ENCODE assay signal across 9 cellular contexts in genomic region chr17:6444573-6445335, GRCh38. TPM values are rescaled to one million over a fixed set of nuclear protein-coding genes. Genes with fewer than 3 reads are reported as not detected.
DNase-seq lines count a peak whose midpoint lies in the region; ATAC-seq and TF ChIP-seq lines count a peak whose summit lies in the region.
"Had no signal": no experiment of that assay in that cellular context is flagged by ENCODE, and none has a peak within 500 bp of the region (broad histone marks: within the 10 kb centered on the region; RNA-seq: fewer than 3 reads in every experiment).

No MANE protein-coding gene starts in this region.

- no peak for TF ChIP-seq CTCF in WI38 (IDR thresholded peaks at IDR 0.05; ENCODE audit: low read depth, low read length)
- TF ChIP-seq CTCF in left ventricle myocardium inferior (IDR thresholded peaks at IDR 0.05; ENCODE audit: borderline replicate concordance): no peak
- TF ChIP-seq CTCF in gastrocnemius medialis (IDR thresholded peaks at IDR 0.05 in 4 of 5, conservative IDR thresholded peaks at IDR 0.05 in 1 of 5): no peak

- H3K27me3 ChIP-seq in GM23248 (replicated peaks; ENCODE audit: insufficient read depth) (no peaks in the 10 kb centered on the region), left ventricle myocardium inferior (ENCODE audit: low read depth) (peaks cover 29% of the 10 kb centered on the region), gastrocnemius medialis (peaks cover 0 to 13% (median 4%) of the 10 kb centered on the region in 3 donors)

- H3K9me3 ChIP-seq in GM23248 (ENCODE audit: low read depth) (no peaks in the 10 kb centered on the region), left ventricle myocardium inferior (replicated peaks) (no peaks in the 10 kb centered on the region), gastrocnemius medialis (no peaks in the 10 kb centered on the region)

- TF ChIP-seq POLR2A in gastrocnemius medialis (IDR thresholded peaks at IDR 0.05): no peak

- H3F3A ChIP-seq in GM23248 (ENCODE audit: insufficient read depth): 0 out of 2 replicates have a peak, but pooled peaks cover 4% of the 10 kb centered on the region

- in situ Hi-C loops in GM23248 (cut with MboI) (loop anchor here (25.0 kb wide), 2 partner anchors 982 to 1182 kb away; partner anchors contain the start of gene DHX33), gastrocnemius medialis (cut with MboI; ENCODE audit: low sequenced_read_pairs in 4 of 4) (loop anchor here in 1 of 4 donors (25.0 kb wide), 1 partner anchor 1207 kb away; the partner anchor contains the start of gene SCIMP)

- H3K4me1 ChIP-seq in GM23248 (ENCODE audit: insufficient read depth) (peaks cover 12% of the 10 kb centered on the region), left ventricle myocardium inferior (peaks cover 16% of the 10 kb centered on the region), gastrocnemius medialis (peaks cover 0 to 15% of the 10 kb centered on the region in 2 donors)

- H3K9ac ChIP-seq in GM23248: peak overlapping the region; percentile 71

- intact Hi-C loops in left ventricle myocardium inferior (cut with micrococcal nuclease): no loop called here
- intact Hi-C loops in gastrocnemius medialis (cut with DNase I; ENCODE audit: low total_unique reads): no loop called here

- no peak overlapping the region for H3K27ac ChIP-seq in GM23248
- H3K27ac ChIP-seq in left ventricle myocardium inferior (replicated peaks): no peak overlapping the region
- H3K27ac ChIP-seq in gastrocnemius medialis: no peak overlapping the region

- peak overlapping the region; percentile 91 for H3K4me2 ChIP-seq in GM23248 (ENCODE audit: unreplicated experiment)

- H2AFZ ChIP-seq in GM23248: peak overlapping the region; percentile 77

- no peaks in the 10 kb centered on the region for H3K9me2 ChIP-seq in GM23248 (ENCODE audit: insufficient read depth)

- H4K20me1 ChIP-seq in GM23248 (ENCODE audit: insufficient read depth): no peaks in the 10 kb centered on the region

- no peaks in the 10 kb centered on the region for H3K79me2 ChIP-seq in GM23248 (ENCODE audit: insufficient read depth)

- DNase-seq in GM23248: peak; percentile 30
- DNase-seq in left ventricle myocardium inferior: no peak
- no peak for DNase-seq in gastrocnemius medialis
- DNase-seq in SIG-M5 (lab: John Stamatoyannopoulos, UW): no peak
- DNase-seq in NCI-H1048 (lab: John Stamatoyannopoulos, UW): no peak
- DNase-seq in DMS 273 treated with DMSO at 0.1 percent for 48 hours (lab: John Stamatoyannopoulos, UW): no peak

- no peaks in the 10 kb centered on the region for H3K36me3 ChIP-seq in GM23248 (ENCODE audit: low read depth)
- no peaks in the 10 kb centered on the region for H3K36me3 ChIP-seq in left ventricle myocardium inferior
- no peaks in the 10 kb centered on the region for H3K36me3 ChIP-seq in gastrocnemius medialis

- H3K4me3 ChIP-seq in GM23248: peak overlapping the region; percentile 75
- H3K4me3 ChIP-seq in WI38 (ENCODE audit: low read depth, low read length): peak overlapping the region; percentile 70
- peak overlapping the region; percentile 72 for H3K4me3 ChIP-seq in left ventricle myocardium inferior
- peak overlapping the region; percentile 47 to 79 (median 56) for H3K4me3 ChIP-seq in gastrocnemius medialis

- peak in 1 of 2 donors; percentile 20 for ATAC-seq in gastrocnemius medialis
- no peak for ATAC-seq in GM21528 (IDR thresholded peaks at IDR 0.05; ENCODE audit: low FRiP score, unreplicated experiment)

- WGBS in GM23248 (ENCODE audit: low coverage in 1 of 2, low lambda C conversion rate in 2 of 2, missing lambda C conversion rate in 2 of 2), 2 experiments: 22 to 34% methylated on average over 17 to 35 of the region's 36 CpGs

RNA-seq across cellular contexts. Expression of gene PIMREG, which starts 0.5 kb away (rescaled TPM):
- total RNA-seq in GM23248 (2014; rRNA removed; shearing (Covaris generic)): 20.7 and 28.7 TPM in 2 replicates
- polyA plus RNA-seq in GM23248 (2016; fragmentation: Nextera tagmentation; extraction: Ambion mirVana): 22.6 and 24.4 TPM in 2 replicates
- total RNA-seq in left ventricle myocardium inferior (0.19 TPM), gastrocnemius medialis (under 1 TPM in 1 of 4 donors, not detected in 3; 0.51 TPM)

RNA-seq across cellular contexts. Expression of gene AIPL1, which starts 9.8 kb away (rescaled TPM):
- total RNA-seq in GM23248 (2014; rRNA removed; shearing (Covaris generic)): not detected in 2 replicates
- not detected in 2 replicates for polyA plus RNA-seq in GM23248 (2016; fragmentation: Nextera tagmentation; extraction: Ambion mirVana)
- total RNA-seq in left ventricle myocardium inferior (not detected), gastrocnemius medialis (not detected)
- total RNA-seq: glomerular endothelial cell had no signal

Comparison
In these comparisons a context has a peak if more than half of its experiments do, and no peak if none do; other contexts are left out.
1. RNA of gene PIMREG, which starts 0.5 kb away (total RNA-seq): 20.7 to 28.7 TPM in GM23248; 0.51 TPM in gastrocnemius medialis and 0.19 TPM in left ventricle myocardium inferior (single experiment); every median in the first group is over 10 times any median in the second.
2. Peak in every context shown above with its lines, with median percentiles within 50 percentile points of each other: H3K4me3 ChIP-seq.